Comparison of ENCODE assay signal across 1 cellular context in the genomic region with DNA sequence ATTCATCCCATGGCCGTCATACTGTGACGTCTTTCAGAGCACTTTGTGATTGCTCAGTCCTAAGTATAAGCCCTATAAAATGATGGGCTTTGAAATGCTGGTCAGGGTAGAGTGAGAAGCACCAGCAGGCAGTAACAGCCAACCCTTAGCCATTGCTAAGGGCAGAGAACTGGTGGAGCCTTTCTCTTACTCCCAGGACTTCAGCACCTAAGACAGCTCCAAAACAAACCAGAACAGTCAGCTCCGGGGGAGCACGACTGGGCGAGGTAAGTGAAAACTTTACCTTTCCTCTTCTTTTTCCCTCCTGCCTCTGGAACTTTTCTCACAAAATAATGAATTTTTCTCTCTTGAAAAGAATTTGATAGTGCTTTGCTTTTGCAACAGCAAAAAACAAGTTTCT.
A peak's percentile ranks its signal among the peaks of the same experiment; 100 is the strongest.
TF ChIP-seq lines count a peak whose summit lies in the region.

A gene (plus strand): TSS at position 104 of the 400 bp plus-strand sequence. CDS start 1,381 bp downstream, outside the sequence.

TF ChIP-seq in H1, 55 proteins besides CTCF, POLR2A, EP300 and RAD21:
- TF ChIP-seq CBX5 (IDR thresholded peaks at IDR 0.05; ENCODE audit: low read depth, low read length) (no peak), YY1 (IDR thresholded peaks at IDR 0.05; ENCODE audit: low read depth, low read length) (peak; percentile 59; the same call in 1 of the 2 replicates), RFX5 (IDR thresholded peaks at IDR 0.05; ENCODE audit: borderline replicate concordance, low read depth, low read length) (no peak), KDM1A (IDR thresholded peaks at IDR 0.05; ENCODE audit: borderline replicate concordance, low read length) (no peak), SIN3A (conservative IDR thresholded peaks at IDR 0.05 in 1 of 2, IDR thresholded peaks at IDR 0.05 in 1 of 2; ENCODE audit: low read depth in 1 of 2, low read length in 2 of 2) (peak; percentile 61 to 72; a peak in 1 of 4 replicates), SRF (IDR thresholded peaks at IDR 0.05; ENCODE audit: low read depth, low read length) (no peak)
